ENCODE assay signal across 8 cellular contexts in the genomic region with DNA sequence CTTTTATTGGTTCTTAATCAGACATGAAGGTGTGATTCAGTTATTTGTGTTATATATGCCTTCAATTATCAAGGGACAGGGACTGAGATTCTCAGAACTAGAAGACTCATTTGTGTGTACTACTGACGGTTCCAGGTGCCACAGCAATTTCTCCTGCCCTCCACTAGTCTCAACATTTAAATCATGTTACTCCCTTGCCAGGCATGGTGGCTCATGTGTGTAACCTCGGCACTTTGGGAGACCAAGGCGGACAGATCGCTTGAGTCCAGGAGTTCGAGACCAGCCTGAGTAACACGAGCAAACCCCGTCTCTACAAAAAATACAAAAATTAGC. TPM values are rescaled to one million over a fixed set of nuclear protein-coding genes. Genes with fewer than 3 reads are reported as not detected.
A peak's percentile ranks its signal among the peaks of the same experiment; 100 is the strongest.
DNase-seq lines count a peak whose midpoint lies in the region; ATAC-seq, FAIRE-seq and TF ChIP-seq lines count a peak whose summit lies in the region.
"Had no signal": no experiment of that assay in that cellular context is flagged by ENCODE, and none has a peak within 500 bp of the region (broad histone marks: within the 10 kb centered on the region; RNA-seq: fewer than 3 reads in every experiment).

No MANE protein-coding gene starts in this region.

- peaks cover 17% of the 10 kb centered on the region for H3K36me3 ChIP-seq in HAP-1 (replicated peaks)
- H3K36me3 ChIP-seq in small intestine (ENCODE audit: control insufficient read depth in 2 of 2, insufficient read depth in 2 of 2, low read length in 2 of 2), result peaks cover 0 to 8% of the 10 kb centered on the region in 2 donors

- H3K4me3 ChIP-seq in HAP-1 (peak overlapping the region; percentile 90), small intestine (ENCODE audit: low read depth in 1 of 2, low read length in 2 of 2) (peak overlapping the region in 1 of 2 donors; percentile 87)

- TF ChIP-seq CTCF in foreskin keratinocyte (conservative IDR thresholded peaks at IDR 0.05), result peak; percentile 3

- no peak for DNase-seq in HAP-1 (ENCODE audit: low spot score in 2 of 2)
- no peak for DNase-seq in foreskin keratinocyte
- DNase-seq in small intestine, result no peak
- DNase-seq in Ammon's horn (ENCODE audit: low spot score), result no peak
- no peak for DNase-seq in NOMO-1 (lab: John Stamatoyannopoulos, UW; ENCODE audit: unreplicated experiment in 2 of 2)

- peaks cover 24% of the 10 kb centered on the region for H3K36me3 Mint-ChIP-seq in T-helper 1 cell treated with Interleukin-12 subunit alpha and Interleukin-12 subunit beta and Interleukin-4 antibody, amounts not matched to agents 30 μg/mL and 1 μg/mL, for 36 hours (ENCODE audit: low read depth)

- H3K27ac ChIP-seq in foreskin keratinocyte (no peak overlapping the region), small intestine (ENCODE audit: low read depth in 1 of 2, low read length in 1 of 2) (peak overlapping the region; percentile 97)

- H3K4me1 ChIP-seq in HAP-1, result no peaks in the 10 kb centered on the region; the same call in 1 of the 2 replicates
- peaks cover 8% of the 10 kb centered on the region for H3K4me1 ChIP-seq in foreskin keratinocyte
- peaks cover 6 to 19% of the 10 kb centered on the region in 2 donors for H3K4me1 ChIP-seq in small intestine (ENCODE audit: control insufficient read depth in 2 of 2, insufficient read depth in 1 of 2, low read depth in 1 of 2, low read length in 1 of 2)

- no peaks in the 10 kb centered on the region for H3K9me3 Mint-ChIP-seq in T-helper 1 cell treated with Interleukin-12 subunit alpha and Interleukin-12 subunit beta and Interleukin-4 antibody, amounts not matched to agents 30 μg/mL and 1 μg/mL, for 36 hours

- H3K27ac Mint-ChIP-seq in T-helper 1 cell treated with Interleukin-12 subunit alpha and Interleukin-12 subunit beta and Interleukin-4 antibody, amounts not matched to agents 30 μg/mL and 1 μg/mL, for 36 hours, result peak overlapping the region; percentile 86

- ATAC-seq in foreskin keratinocyte (no peak), HG03354 (IDR thresholded peaks at IDR 0.05; ENCODE audit: poor library complexity, severe bottlenecking, unreplicated experiment) (no peak)

- 75 to 85% (median 80%) methylated on average over 7 of the region's 7 CpGs for WGBS in small intestine, 3 donors

- H3K4me1 Mint-ChIP-seq in T-helper 1 cell treated with Interleukin-12 subunit alpha and Interleukin-12 subunit beta and Interleukin-4 antibody, amounts not matched to agents 30 μg/mL and 1 μg/mL, for 36 hours (ENCODE audit: low read depth), result peaks cover 51% of the 10 kb centered on the region

- no peaks in the 10 kb centered on the region for H3K9me3 ChIP-seq in HAP-1
- no peaks in the 10 kb centered on the region for H3K9me3 ChIP-seq in small intestine (ENCODE audit: control insufficient read depth, low read depth)

- in situ Hi-C loops in HAP-1 (cut with MboI; ENCODE audit: low sequenced_read_pairs), result loop anchor here (25.0 kb wide), 1 partner anchor 310 kb away; no protein-coding TSS in a partner anchor

- H3K27me3 ChIP-seq in HAP-1 (ENCODE audit: low read depth) (no peaks in the 10 kb centered on the region), foreskin keratinocyte (no peaks in the 10 kb centered on the region), small intestine (ENCODE audit: control insufficient read depth in 2 of 2, insufficient read depth in 2 of 2, low read length in 2 of 2) (no peaks in the 10 kb centered on the region)

- peak overlapping the region; percentile 97 for H3K4me3 Mint-ChIP-seq in T-helper 1 cell treated with Interleukin-12 subunit alpha and Interleukin-12 subunit beta and Interleukin-4 antibody, amounts not matched to agents 30 μg/mL and 1 μg/mL, for 36 hours

- peaks cover 19% of the 10 kb centered on the region for H3K27me3 Mint-ChIP-seq in T-helper 1 cell treated with Interleukin-12 subunit alpha and Interleukin-12 subunit beta and Interleukin-4 antibody, amounts not matched to agents 30 μg/mL and 1 μg/mL, for 36 hours (ENCODE audit: low read depth)

- FAIRE-seq in small intestine (lab: Jason Lieb, UNC), result no peak

RNA-seq across cellular contexts. Expression of a gene that starts 1.1 kb away (rescaled TPM):
- 108 and 143 TPM in 2 replicates for total RNA-seq in foreskin keratinocyte
- polyA plus RNA-seq in foreskin keratinocyte (120 and 141 TPM in 2 replicates), small intestine (100 to 1,000 TPM; 215 to 423 (median 340) TPM)

RNA-seq across cellular contexts. Expression of a gene that starts 37.0 kb away (rescaled TPM):
- total RNA-seq in foreskin keratinocyte, result not detected in 2 replicates
- polyA plus RNA-seq in foreskin keratinocyte, result not detected in 2 replicates
- 10 to 100 TPM in 1 of 3 donors, 1 to 10 TPM in 2; 6.2 to 11.9 (median 6.8) TPM for polyA plus RNA-seq in small intestine
- total RNA-seq: HT1080 had no signal

RNA-seq across cellular contexts. Expression of a gene that starts 40.2 kb away (rescaled TPM):
- not detected in 2 replicates for total RNA-seq in foreskin keratinocyte
- not detected in 2 replicates for polyA plus RNA-seq in foreskin keratinocyte
- polyA plus RNA-seq in small intestine, result under 1 TPM in 1 of 3 donors, not detected in 2; 0.43 TPM
- total RNA-seq: HT1080 had no signal
